In the genomic region with DNA sequence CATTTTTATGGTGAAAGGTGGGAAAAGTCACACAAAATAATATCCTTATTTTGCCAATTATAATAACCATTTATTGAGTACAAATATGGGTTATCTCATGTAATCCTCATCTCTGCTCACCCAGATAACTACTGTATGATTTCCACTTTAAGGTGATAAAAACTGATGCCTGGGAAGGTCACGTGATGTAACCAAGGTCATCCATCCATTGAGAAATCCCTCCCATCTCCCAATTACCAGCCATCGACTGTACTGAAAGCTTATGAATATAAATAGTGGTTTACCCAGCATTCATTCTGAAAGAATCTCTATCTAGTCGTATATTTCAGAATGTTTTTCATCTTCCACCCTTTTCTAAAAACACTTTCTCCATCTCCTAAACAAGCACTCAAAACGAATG, we compare ENCODE assay signal across 2 cellular contexts.
TF ChIP-seq lines count a peak whose summit lies in the region.

No MANE protein-coding gene starts in this region.

TF ChIP-seq in HepG2, 621 proteins besides CTCF, POLR2A, EP300 and RAD21:
- peak; percentile 58; the same call in 1 of the 2 replicates for TF ChIP-seq RAD51 (IDR thresholded peaks at IDR 0.05; ENCODE audit: borderline replicate concordance)
- TF ChIP-seq SMAD1 (CRISPR knock-in tag; IDR thresholded peaks at IDR 0.05; ENCODE audit: borderline replicate concordance, low read depth) = no peak
- TF ChIP-seq, protein P1, sequence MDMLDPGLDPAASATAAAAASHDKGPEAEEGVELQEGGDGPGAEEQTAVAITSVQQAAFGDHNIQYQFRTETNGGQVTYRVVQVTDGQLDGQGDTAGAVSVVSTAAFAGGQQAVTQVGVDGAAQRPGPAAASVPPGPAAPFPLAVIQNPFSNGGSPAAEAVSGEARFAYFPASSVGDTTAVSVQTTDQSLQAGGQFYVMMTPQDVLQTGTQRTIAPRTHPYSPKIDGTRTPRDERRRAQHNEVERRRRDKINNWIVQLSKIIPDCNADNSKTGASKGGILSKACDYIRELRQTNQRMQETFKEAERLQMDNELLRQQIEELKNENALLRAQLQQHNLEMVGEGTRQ (IDR thresholded peaks at IDR 0.05; ENCODE audit: low read depth, low read length) = peak; percentile 46; the same call in 1 of the 2 replicates
- TF ChIP-seq, protein P1 (CRISPR knock-in tag; IDR thresholded peaks at IDR 0.05; ENCODE audit: borderline replicate concordance) = no peak
- TF ChIP-seq, protein P2, sequence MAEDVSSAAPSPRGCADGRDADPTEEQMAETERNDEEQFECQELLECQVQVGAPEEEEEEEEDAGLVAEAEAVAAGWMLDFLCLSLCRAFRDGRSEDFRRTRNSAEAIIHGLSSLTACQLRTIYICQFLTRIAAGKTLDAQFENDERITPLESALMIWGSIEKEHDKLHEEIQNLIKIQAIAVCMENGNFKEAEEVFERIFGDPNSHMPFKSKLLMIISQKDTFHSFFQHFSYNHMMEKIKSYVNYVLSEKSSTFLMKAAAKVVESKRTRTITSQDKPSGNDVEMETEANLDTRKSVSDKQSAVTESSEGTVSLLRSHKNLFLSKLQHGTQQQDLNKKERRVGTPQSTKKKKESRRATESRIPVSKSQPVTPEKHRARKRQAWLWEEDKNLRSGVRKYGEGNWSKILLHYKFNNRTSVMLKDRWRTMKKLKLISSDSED (CRISPR knock-in tag; IDR thresholded peaks at IDR 0.05) = no peak
- no peak for TF ChIP-seq ZNF329 (CRISPR knock-in tag; IDR thresholded peaks at IDR 0.05; ENCODE audit: low read depth)
TF ChIP-seq in HepG2: peak in this region for 2.

TF ChIP-seq in K562, 482 proteins besides CTCF, POLR2A, EP300 and RAD21:
- TF ChIP-seq ZNF431 (CRISPR knock-in tag; IDR thresholded peaks at IDR 0.05) (no peak), ZC3H8 (IDR thresholded peaks at IDR 0.05) (no peak), FOS (IDR thresholded peaks at IDR 0.05; ENCODE audit: extremely low read depth, insufficient read length) (no peak), C11orf30 (IDR thresholded peaks at IDR 0.05; ENCODE audit: low read depth) (no peak), NR2C2 (CRISPR knock-in tag; IDR thresholded peaks at IDR 0.05) (no peak), NR2C2 (tag; IDR thresholded peaks at IDR 0.05) (no peak), MIER1 (IDR thresholded peaks at IDR 0.05; ENCODE audit: low read depth) (no peak), TOE1 (IDR thresholded peaks at IDR 0.05; ENCODE audit: borderline replicate concordance) (peak; percentile 58; the same call in 1 of the 2 replicates), TOE1 (CRISPR knock-in tag; IDR thresholded peaks at IDR 0.05; ENCODE audit: borderline replicate concordance, low read depth) (no peak), HDGF (IDR thresholded peaks at IDR 0.05) (no peak), MXD1 (CRISPR knock-in tag; IDR thresholded peaks at IDR 0.05; ENCODE audit: borderline replicate concordance, poor library complexity, severe bottlenecking) (no peak), KLF1 (tag; IDR thresholded peaks at IDR 0.05) (no peak), ZNF764 (CRISPR knock-in tag; IDR thresholded peaks at IDR 0.05; ENCODE audit: low read depth) (no peak), TRIM24 (IDR thresholded peaks at IDR 0.05) (no peak), RAD51 (IDR thresholded peaks at IDR 0.05; ENCODE audit: borderline replicate concordance, low read depth) (peak; percentile 37; the same call in 1 of the 2 replicates), NFRKB (IDR thresholded peaks at IDR 0.05; ENCODE audit: low read depth) (no peak), ZNF23 (CRISPR knock-in tag; IDR thresholded peaks at IDR 0.05) (no peak)
- TF ChIP-seq, protein P3, sequence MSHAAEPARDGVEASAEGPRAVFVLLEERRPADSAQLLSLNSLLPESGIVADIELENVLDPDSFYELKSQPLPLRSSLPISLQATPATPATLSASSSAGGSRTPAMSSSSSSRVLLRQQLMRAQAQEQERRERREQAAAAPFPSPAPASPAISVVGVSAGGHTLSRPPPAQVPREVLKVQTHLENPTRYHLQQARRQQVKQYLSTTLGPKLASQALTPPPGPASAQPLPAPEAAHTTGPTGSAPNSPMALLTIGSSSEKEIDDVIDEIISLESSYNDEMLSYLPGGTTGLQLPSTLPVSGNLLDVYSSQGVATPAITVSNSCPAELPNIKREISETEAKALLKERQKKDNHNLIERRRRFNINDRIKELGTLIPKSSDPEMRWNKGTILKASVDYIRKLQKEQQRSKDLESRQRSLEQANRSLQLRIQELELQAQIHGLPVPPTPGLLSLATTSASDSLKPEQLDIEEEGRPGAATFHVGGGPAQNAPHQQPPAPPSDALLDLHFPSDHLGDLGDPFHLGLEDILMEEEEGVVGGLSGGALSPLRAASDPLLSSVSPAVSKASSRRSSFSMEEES (CRISPR knock-in tag; IDR thresholded peaks at IDR 0.05) = peak; percentile 93
